Comparison of ENCODE assay signal across 7 cellular contexts in the genomic region with DNA sequence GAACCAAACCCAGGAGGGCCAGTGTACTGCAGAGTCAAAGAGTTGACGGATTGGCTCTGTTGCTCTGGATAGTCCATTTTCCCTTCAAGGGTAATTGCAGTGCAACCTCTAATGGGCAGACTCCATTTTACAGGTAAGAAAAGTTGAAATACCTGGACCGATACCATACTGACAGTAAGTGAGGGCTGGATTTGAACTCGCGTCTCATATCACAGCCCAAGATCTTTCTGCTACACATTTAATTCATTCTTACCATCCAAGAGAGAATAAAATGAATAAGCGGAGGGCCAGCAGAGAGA. TPM values are rescaled to one million over a fixed set of nuclear protein-coding genes. Genes with fewer than 3 reads are reported as not detected.
DNase-seq lines count a peak whose midpoint lies in the region; ATAC-seq and TF ChIP-seq lines count a peak whose summit lies in the region.

No MANE protein-coding gene starts in this region.

- H3K9me3 ChIP-seq in HCT116 (ENCODE audit: control insufficient read depth in 1 of 2, insufficient read depth in 1 of 2, low read depth in 1 of 2, low read length in 2 of 2): no peaks in the 10 kb centered on the region

- CTCF ChIA-PET in HCT116 (lab: Charles Lee): no interaction called here
- CTCF ChIA-PET in activated CD4-positive, alpha-beta memory T cell treated with anti-CD3 and anti-CD28 coated beads for 36 hours (lab: Charles Lee): no interaction called here

- peak overlapping the region; percentile 95 for H3K27ac ChIP-seq in HCT116 (ENCODE audit: low read depth, low read length)

- peak overlapping the region; percentile 94 for H3K4me3 Mint-ChIP-seq in activated CD4-positive, alpha-beta memory T cell treated with anti-CD3 and anti-CD28 coated beads for 36 hours
- H3K4me3 Mint-ChIP-seq in stimulated activated naive CD8-positive, alpha-beta T cell treated with anti-CD3 and anti-CD28 coated beads, Interleukin-15, amount 100 ng/mL, for 72 hours: peak overlapping the region; percentile 87 to 89

- no TSS peak for BruUV-seq in HCT116 (replicated peaks; lab: Mats Ljungman, UMichigan)

- no peaks in the 10 kb centered on the region for H3K9me3 Mint-ChIP-seq in activated CD4-positive, alpha-beta memory T cell treated with anti-CD3 and anti-CD28 coated beads for 36 hours
- no peaks in the 10 kb centered on the region for H3K9me3 Mint-ChIP-seq in stimulated activated naive CD8-positive, alpha-beta T cell treated with anti-CD3 and anti-CD28 coated beads, Interleukin-15, amount 100 ng/mL, for 72 hours

- no peak overlapping the region for H2AFZ ChIP-seq in HCT116 (ENCODE audit: low read depth, low read length, poor library complexity, severe bottlenecking)

- no peaks in the 10 kb centered on the region for H3K9me2 ChIP-seq in HCT116 (ENCODE audit: insufficient read depth)

- intact Hi-C loops in HCT116 (cut with micrococcal nuclease): no loop called here
- intact Hi-C loops in activated CD4-positive, alpha-beta memory T cell treated with anti-CD3 and anti-CD28 coated beads for 36 hours (cut with micrococcal nuclease): loop anchor here (1.0 to 5.0 kb wide), 2 partner anchors 37 to 555 kb away; a partner anchor contains a TSS

- ATAC-seq in HCT116 (peak; percentile 26), GM19023 (IDR thresholded peaks at IDR 0.05; ENCODE audit: unreplicated experiment) (no peak)
- no peak for ATAC-seq in stimulated activated naive CD8-positive, alpha-beta T cell treated with anti-CD3 and anti-CD28 coated beads, Interleukin-15, amount 100 ng/mL, for 72 hours

- peaks cover 7% of the 10 kb centered on the region for H3K27me3 Mint-ChIP-seq in activated CD4-positive, alpha-beta memory T cell treated with anti-CD3 and anti-CD28 coated beads for 36 hours
- peaks cover 20% of the 10 kb centered on the region for H3K27me3 Mint-ChIP-seq in stimulated activated naive CD8-positive, alpha-beta T cell treated with anti-CD3 and anti-CD28 coated beads, Interleukin-15, amount 100 ng/mL, for 72 hours

- H3K79me2 ChIP-seq in HCT116 (ENCODE audit: insufficient read depth, low read length): peaks cover 44% of the 10 kb centered on the region

- no peak for TF ChIP-seq POLR2A in HCT116 (IDR thresholded peaks at IDR 0.05; ENCODE audit: borderline replicate concordance, extremely low read depth, insufficient read depth, insufficient read length)

- H3K4me3 ChIP-seq in HCT116 (replicated peaks in 1 of 2; ENCODE audit: low read depth in 1 of 2, low read length in 2 of 2) (peak overlapping the region; percentile 79 to 92), iPS-11a (ENCODE audit: low read depth, low read length) (peak overlapping the region; percentile 90)

- no peaks in the 10 kb centered on the region for H4K20me1 ChIP-seq in HCT116 (ENCODE audit: insufficient read depth)

- TF ChIP-seq CTCF in HCT116 (IDR thresholded peaks at IDR 0.05 in 2 of 3, conservative IDR thresholded peaks at IDR 0.05 in 1 of 3; ENCODE audit: borderline replicate concordance in 1 of 3, insufficient read depth in 1 of 3, low read depth in 2 of 3, low read length in 2 of 3): no peak

- no peak for TF ChIP-seq RAD21 in HCT116 (IDR thresholded peaks at IDR 0.05; ENCODE audit: low read depth)

- RAD21 ChIA-PET in HCT116 (lab: Charles Lee; ENCODE audit: low non-redundant PET in 1 of 2, low total read pairs in 2 of 2, uncharacterized antibody in 2 of 2, unreplicated experiment in 2 of 2): no interaction called here

- peaks cover 32% of the 10 kb centered on the region for H3K4me1 Mint-ChIP-seq in activated CD4-positive, alpha-beta memory T cell treated with anti-CD3 and anti-CD28 coated beads for 36 hours (ENCODE audit: low read depth)
- peaks cover 43% of the 10 kb centered on the region for H3K4me1 Mint-ChIP-seq in stimulated activated naive CD8-positive, alpha-beta T cell treated with anti-CD3 and anti-CD28 coated beads, Interleukin-15, amount 100 ng/mL, for 72 hours

- peaks cover 0 to under 1% of the 10 kb centered on the region in 2 experiments; a peak in 2 of 4 replicates for H3K36me3 ChIP-seq in HCT116 (ENCODE audit: control insufficient read depth in 1 of 2, insufficient read depth in 2 of 2, low read length in 2 of 2)

- DNase-seq in HCT116 (ENCODE audit: low read depth, low spot score) (no peak), NCI-H1417 treated with DMSO at 0.1 percent for 48 hours (lab: John Stamatoyannopoulos, UW) (no peak)
- no peak for DNase-seq in activated CD4-positive, alpha-beta memory T cell treated with anti-CD3 and anti-CD28 coated beads for 36 hours
- DNase-seq in stimulated activated naive CD8-positive, alpha-beta T cell treated with anti-CD3 and anti-CD28 coated beads, Interleukin-15, amount 100 ng/mL, for 72 hours: no peak
- no peak for DNase-seq in stimulated activated CD4-positive, alpha-beta T cell treated with anti-CD3 and anti-CD28 coated beads, Interleukin-15, amount 100 ng/mL, for 24 hours

- H3K4me1 ChIP-seq in HCT116 (ENCODE audit: control insufficient read depth in 1 of 2, insufficient read depth in 2 of 2, low read length in 2 of 2): peaks cover 3 to 18% of the 10 kb centered on the region in 2 experiments; a peak in 1 of 4 replicates

- peak overlapping the region; percentile 87 for H3K9ac ChIP-seq in HCT116 (ENCODE audit: low read length)

- H3K4me2 ChIP-seq in HCT116 (ENCODE audit: low read length): peak overlapping the region; percentile 75

- H3K27me3 ChIP-seq in HCT116 (ENCODE audit: insufficient read depth, low read length): no peaks in the 10 kb centered on the region

- peak overlapping the region; percentile 87 for H3K27ac Mint-ChIP-seq in activated CD4-positive, alpha-beta memory T cell treated with anti-CD3 and anti-CD28 coated beads for 36 hours
- peak overlapping the region; percentile 97 for H3K27ac Mint-ChIP-seq in stimulated activated naive CD8-positive, alpha-beta T cell treated with anti-CD3 and anti-CD28 coated beads, Interleukin-15, amount 100 ng/mL, for 72 hours

- H3K36me3 Mint-ChIP-seq in activated CD4-positive, alpha-beta memory T cell treated with anti-CD3 and anti-CD28 coated beads for 36 hours: peaks cover 4% of the 10 kb centered on the region

- POLR2A ChIA-PET in HCT116 (lab: Charles Lee): no interaction called here
- POLR2A ChIA-PET in activated CD4-positive, alpha-beta memory T cell treated with anti-CD3 and anti-CD28 coated beads for 36 hours (lab: Charles Lee): no interaction called here

TF ChIP-seq in HCT116, 20 proteins besides CTCF, POLR2A, EP300 and RAD21 (continues in another document):
- TF ChIP-seq CEBPB (IDR thresholded peaks at IDR 0.05; ENCODE audit: low read depth) (no peak), POLR2AphosphoS5 (IDR thresholded peaks at IDR 0.05; ENCODE audit: low read depth, low read length) (no peak), FOSL1 (IDR thresholded peaks at IDR 0.05; ENCODE audit: low read depth) (no peak), EGR1 (IDR thresholded peaks at IDR 0.05; ENCODE audit: low read depth) (no peak), ZNF274 (IDR thresholded peaks at IDR 0.05; ENCODE audit: low read depth, low read length) (no peak), ZFX (IDR thresholded peaks at IDR 0.05) (no peak), JUND (IDR thresholded peaks at IDR 0.05) (no peak), YY1 (IDR thresholded peaks at IDR 0.05; ENCODE audit: extremely low read depth, insufficient replicate concordance, low read depth, low read length) (no peak), ELF1 (IDR thresholded peaks at IDR 0.05; ENCODE audit: borderline replicate concordance, low read depth) (no peak), SIN3A (IDR thresholded peaks at IDR 0.05; ENCODE audit: low read depth) (no peak), EZH2phosphoT487 (IDR thresholded peaks at IDR 0.05; ENCODE audit: borderline replicate concordance) (no peak), EZH2 (IDR thresholded peaks at IDR 0.05) (no peak)
- TF ChIP-seq, protein P1, sequence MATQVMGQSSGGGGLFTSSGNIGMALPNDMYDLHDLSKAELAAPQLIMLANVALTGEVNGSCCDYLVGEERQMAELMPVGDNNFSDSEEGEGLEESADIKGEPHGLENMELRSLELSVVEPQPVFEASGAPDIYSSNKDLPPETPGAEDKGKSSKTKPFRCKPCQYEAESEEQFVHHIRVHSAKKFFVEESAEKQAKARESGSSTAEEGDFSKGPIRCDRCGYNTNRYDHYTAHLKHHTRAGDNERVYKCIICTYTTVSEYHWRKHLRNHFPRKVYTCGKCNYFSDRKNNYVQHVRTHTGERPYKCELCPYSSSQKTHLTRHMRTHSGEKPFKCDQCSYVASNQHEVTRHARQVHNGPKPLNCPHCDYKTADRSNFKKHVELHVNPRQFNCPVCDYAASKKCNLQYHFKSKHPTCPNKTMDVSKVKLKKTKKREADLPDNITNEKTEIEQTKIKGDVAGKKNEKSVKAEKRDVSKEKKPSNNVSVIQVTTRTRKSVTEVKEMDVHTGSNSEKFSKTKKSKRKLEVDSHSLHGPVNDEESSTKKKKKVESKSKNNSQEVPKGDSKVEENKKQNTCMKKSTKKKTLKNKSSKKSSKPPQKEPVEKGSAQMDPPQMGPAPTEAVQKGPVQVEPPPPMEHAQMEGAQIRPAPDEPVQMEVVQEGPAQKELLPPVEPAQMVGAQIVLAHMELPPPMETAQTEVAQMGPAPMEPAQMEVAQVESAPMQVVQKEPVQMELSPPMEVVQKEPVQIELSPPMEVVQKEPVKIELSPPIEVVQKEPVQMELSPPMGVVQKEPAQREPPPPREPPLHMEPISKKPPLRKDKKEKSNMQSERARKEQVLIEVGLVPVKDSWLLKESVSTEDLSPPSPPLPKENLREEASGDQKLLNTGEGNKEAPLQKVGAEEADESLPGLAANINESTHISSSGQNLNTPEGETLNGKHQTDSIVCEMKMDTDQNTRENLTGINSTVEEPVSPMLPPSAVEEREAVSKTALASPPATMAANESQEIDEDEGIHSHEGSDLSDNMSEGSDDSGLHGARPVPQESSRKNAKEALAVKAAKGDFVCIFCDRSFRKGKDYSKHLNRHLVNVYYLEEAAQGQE (IDR thresholded peaks at IDR 0.05; ENCODE audit: low read depth): no peak

RNA-seq across cellular contexts. Expression of a gene that starts 0.4 kb away (rescaled TPM):
- 66.2 TPM for total RNA-seq in HCT116 (2021; ENCODE audit: unreplicated experiment)
- 55.5 and 62.1 TPM in 2 replicates for polyA plus RNA-seq in HCT116 (2012)
- 10 to 100 TPM; 43.7 to 45.2 TPM for total RNA-seq in activated CD4-positive, alpha-beta memory T cell treated with anti-CD3 and anti-CD28 coated beads for 36 hours

RNA-seq across cellular contexts. Expression of a gene that starts 7.7 kb away (rescaled TPM):
- 7.6 TPM for total RNA-seq in HCT116 (2021; ENCODE audit: unreplicated experiment)
- polyA plus RNA-seq in HCT116 (2012): 2.8 and 3.1 TPM in 2 replicates
- total RNA-seq in activated CD4-positive, alpha-beta memory T cell treated with anti-CD3 and anti-CD28 coated beads for 36 hours: under 1 TPM in 1 of 2 experiments, not detected in 1; 0.17 TPM
